Comparison of ENCODE assay signal across 8 cellular contexts in genomic region chr11:13338437-13339069, GRCh38.
A peak's percentile ranks its signal among the peaks of the same experiment; 100 is the strongest.
DNase-seq lines count a peak whose midpoint lies in the region; ATAC-seq lines count a peak whose summit lies in the region.

No MANE protein-coding gene starts in this region.

- H3K9me3 ChIP-seq in SJCRH30 (replicated peaks): no peaks in the 10 kb centered on the region

- peak in 1 of 2 experiments; percentile 10 for DNase-seq in SJCRH30
- no peak for DNase-seq in epithelial cell of prostate (ENCODE audit: low read depth, low spot score)
- no peak for DNase-seq in skeletal muscle cell (ENCODE audit: low read depth)
- no peak for DNase-seq in MV-4-11 (lab: John Stamatoyannopoulos, UW)
- no peak for DNase-seq in NCI-H1105 (lab: John Stamatoyannopoulos, UW)
- DNase-seq in NCI-H2227 treated with DMSO at 0.1 percent for 48 hours (lab: John Stamatoyannopoulos, UW): no peak

- ATAC-seq in GM21515 (IDR thresholded peaks at IDR 0.05; ENCODE audit: unreplicated experiment): no peak

- H3K4me1 ChIP-seq in SJCRH30: no peaks in the 10 kb centered on the region; the same call in 1 of the 2 replicates

- no peaks in the 10 kb centered on the region for H3K27me3 ChIP-seq in SJCRH30

- no peak overlapping the region for H3K27ac ChIP-seq in SJCRH30
- H3K27ac ChIP-seq in epithelial cell of prostate: peak overlapping the region; percentile 80

- H3K36me3 ChIP-seq in SJCRH30: no peaks in the 10 kb centered on the region

- H3K4me3 ChIP-seq in GM08714 (ENCODE audit: low read length) (peak overlapping the region; percentile 7; the same call in 1 of the 2 replicates), SJCRH30 (peak overlapping the region; percentile 12), skeletal muscle cell (ENCODE audit: low read depth, low read length) (peak overlapping the region; percentile 31)
